1 cellular context compared by ENCODE assay signal in the genomic region with DNA sequence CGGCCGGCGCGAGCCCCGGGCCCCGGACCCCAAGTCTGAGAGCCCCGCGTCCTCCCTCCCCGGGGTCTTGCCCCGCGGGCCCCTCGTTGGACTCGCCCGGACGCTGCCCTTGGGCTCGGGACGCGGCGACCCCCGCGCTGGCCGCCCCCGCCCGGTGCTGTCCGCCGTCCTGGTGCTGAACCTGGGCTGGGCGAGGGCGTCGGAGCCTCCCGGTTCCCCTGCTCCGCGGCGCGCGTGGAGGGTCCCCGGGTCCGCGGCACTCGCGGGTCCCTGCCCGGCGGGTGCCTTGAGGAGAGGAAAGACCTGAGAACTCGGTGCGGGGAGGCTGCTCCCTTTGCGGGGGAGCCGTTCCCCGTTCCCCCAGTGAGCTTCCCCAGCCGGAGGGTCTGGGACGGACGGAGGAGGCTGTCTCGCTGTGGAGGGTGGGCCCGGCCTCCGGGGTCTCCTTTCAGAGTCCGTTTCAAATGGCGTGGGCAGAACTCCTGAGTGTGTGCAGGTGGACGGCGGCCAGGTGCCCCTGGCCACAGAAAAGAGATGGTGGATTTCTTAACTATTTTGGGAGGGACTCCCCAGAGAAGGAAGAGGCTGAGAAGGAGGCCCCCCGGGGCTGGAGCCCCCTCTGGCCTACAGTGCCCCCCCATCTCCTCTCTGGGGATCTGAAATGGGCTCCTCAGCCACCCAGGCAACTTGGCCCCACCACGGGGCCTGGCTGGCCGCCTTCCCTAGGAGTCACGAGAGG.
TF ChIP-seq lines count a peak whose summit lies in the region.

No MANE protein-coding gene starts in this region.

TF ChIP-seq in HCT116, 20 proteins besides CTCF, POLR2A, EP300 and RAD21:
- TF ChIP-seq, protein P1, sequence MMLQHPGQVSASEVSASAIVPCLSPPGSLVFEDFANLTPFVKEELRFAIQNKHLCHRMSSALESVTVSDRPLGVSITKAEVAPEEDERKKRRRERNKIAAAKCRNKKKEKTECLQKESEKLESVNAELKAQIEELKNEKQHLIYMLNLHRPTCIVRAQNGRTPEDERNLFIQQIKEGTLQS (IDR thresholded peaks at IDR 0.05) = no peak
- TF ChIP-seq, protein P2, sequence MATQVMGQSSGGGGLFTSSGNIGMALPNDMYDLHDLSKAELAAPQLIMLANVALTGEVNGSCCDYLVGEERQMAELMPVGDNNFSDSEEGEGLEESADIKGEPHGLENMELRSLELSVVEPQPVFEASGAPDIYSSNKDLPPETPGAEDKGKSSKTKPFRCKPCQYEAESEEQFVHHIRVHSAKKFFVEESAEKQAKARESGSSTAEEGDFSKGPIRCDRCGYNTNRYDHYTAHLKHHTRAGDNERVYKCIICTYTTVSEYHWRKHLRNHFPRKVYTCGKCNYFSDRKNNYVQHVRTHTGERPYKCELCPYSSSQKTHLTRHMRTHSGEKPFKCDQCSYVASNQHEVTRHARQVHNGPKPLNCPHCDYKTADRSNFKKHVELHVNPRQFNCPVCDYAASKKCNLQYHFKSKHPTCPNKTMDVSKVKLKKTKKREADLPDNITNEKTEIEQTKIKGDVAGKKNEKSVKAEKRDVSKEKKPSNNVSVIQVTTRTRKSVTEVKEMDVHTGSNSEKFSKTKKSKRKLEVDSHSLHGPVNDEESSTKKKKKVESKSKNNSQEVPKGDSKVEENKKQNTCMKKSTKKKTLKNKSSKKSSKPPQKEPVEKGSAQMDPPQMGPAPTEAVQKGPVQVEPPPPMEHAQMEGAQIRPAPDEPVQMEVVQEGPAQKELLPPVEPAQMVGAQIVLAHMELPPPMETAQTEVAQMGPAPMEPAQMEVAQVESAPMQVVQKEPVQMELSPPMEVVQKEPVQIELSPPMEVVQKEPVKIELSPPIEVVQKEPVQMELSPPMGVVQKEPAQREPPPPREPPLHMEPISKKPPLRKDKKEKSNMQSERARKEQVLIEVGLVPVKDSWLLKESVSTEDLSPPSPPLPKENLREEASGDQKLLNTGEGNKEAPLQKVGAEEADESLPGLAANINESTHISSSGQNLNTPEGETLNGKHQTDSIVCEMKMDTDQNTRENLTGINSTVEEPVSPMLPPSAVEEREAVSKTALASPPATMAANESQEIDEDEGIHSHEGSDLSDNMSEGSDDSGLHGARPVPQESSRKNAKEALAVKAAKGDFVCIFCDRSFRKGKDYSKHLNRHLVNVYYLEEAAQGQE (IDR thresholded peaks at IDR 0.05; ENCODE audit: low read depth) = peak; percentile 68
- peak; percentile 72 for TF ChIP-seq EGR1 (IDR thresholded peaks at IDR 0.05; ENCODE audit: low read depth)
- TF ChIP-seq, protein P3, sequence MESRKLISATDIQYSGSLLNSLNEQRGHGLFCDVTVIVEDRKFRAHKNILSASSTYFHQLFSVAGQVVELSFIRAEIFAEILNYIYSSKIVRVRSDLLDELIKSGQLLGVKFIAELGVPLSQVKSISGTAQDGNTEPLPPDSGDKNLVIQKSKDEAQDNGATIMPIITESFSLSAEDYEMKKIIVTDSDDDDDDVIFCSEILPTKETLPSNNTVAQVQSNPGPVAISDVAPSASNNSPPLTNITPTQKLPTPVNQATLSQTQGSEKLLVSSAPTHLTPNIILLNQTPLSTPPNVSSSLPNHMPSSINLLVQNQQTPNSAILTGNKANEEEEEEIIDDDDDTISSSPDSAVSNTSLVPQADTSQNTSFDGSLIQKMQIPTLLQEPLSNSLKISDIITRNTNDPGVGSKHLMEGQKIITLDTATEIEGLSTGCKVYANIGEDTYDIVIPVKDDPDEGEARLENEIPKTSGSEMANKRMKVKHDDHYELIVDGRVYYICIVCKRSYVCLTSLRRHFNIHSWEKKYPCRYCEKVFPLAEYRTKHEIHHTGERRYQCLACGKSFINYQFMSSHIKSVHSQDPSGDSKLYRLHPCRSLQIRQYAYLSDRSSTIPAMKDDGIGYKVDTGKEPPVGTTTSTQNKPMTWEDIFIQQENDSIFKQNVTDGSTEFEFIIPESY (IDR thresholded peaks at IDR 0.05; ENCODE audit: extremely low read depth, insufficient replicate concordance, low read length) = no peak
